In the genomic region with DNA sequence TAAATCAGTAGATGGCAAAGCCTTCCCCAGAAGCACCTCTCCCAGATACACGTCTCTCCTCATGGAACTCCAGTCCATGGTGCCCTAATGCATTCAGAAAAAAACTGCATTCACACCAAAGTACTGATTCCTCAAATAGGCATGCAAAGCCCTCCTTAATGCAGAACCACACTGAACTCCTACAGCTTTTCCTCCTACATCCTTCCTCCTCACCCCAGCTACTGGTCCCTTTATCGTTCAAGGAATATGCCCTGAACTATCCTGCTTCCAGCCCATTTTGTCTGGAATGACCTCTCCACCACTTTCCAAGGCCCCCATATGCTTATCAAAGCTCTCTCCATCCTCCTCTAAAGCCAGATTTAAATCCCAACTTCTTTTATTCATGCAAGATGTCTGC, we compare ENCODE assay signal across 19 cellular contexts. TPM values are rescaled to one million over a fixed set of nuclear protein-coding genes. Genes with fewer than 3 reads are reported as not detected.
A peak's percentile ranks its signal among the peaks of the same experiment; 100 is the strongest.
DNase-seq lines count a peak whose midpoint lies in the region; ATAC-seq and TF ChIP-seq lines count a peak whose summit lies in the region.
"Had no signal": no experiment of that assay in that cellular context is flagged by ENCODE, and none has a peak within 500 bp of the region (broad histone marks: within the 10 kb centered on the region; RNA-seq: fewer than 3 reads in every experiment).

No MANE protein-coding gene starts in this region.

- H3K9me3 ChIP-seq in H9 (ENCODE audit: control insufficient read depth, low read depth, low read length) (no peaks in the 10 kb centered on the region), SK-N-MC (ENCODE audit: low read depth, low read length) (no peaks in the 10 kb centered on the region), osteoblast (ENCODE audit: low read depth, low read length) (no peaks in the 10 kb centered on the region)
- H3K9me3 ChIP-seq: A549; BLaER1 treated with 17β-estradiol and CSF1 and Interleukin-3, amounts not matched to agents 10 nM and 100 nM; Caco-2 had no signal

- H3K27me3 ChIP-seq in H9 (ENCODE audit: insufficient read depth, low read length) (peaks cover 9% of the 10 kb centered on the region), osteoblast (ENCODE audit: insufficient read depth, low read length) (peaks cover under 1% of the 10 kb centered on the region)

- no peak overlapping the region for H2AK5ac ChIP-seq in H9 (ENCODE audit: insufficient read length, low read length)

- H3K27ac Mint-ChIP-seq in H9, result no peak overlapping the region
- H3K27ac Mint-ChIP-seq: B cell; CD4-positive, alpha-beta T cell; CD8-positive, alpha-beta T cell had no signal

- H3K4ac ChIP-seq in H9 (ENCODE audit: low read depth, low read length), result no peak overlapping the region

- H3K27ac ChIP-seq in H9 (ENCODE audit: insufficient read length, low read depth, low read length) (no peak overlapping the region), SK-N-MC (peak overlapping the region; percentile 90), osteoblast (ENCODE audit: low read depth, low read length) (no peak overlapping the region)
- H3K27ac ChIP-seq: 22Rv1; A549; BLaER1 treated with 17β-estradiol and CSF1 and Interleukin-3, amounts not matched to agents 10 nM and 100 nM; C4-2B had no signal

- TF ChIP-seq CTCF in H9 (conservative IDR thresholded peaks at IDR 0.05), result no peak
- TF ChIP-seq CTCF in osteoblast (IDR thresholded peaks at IDR 0.05; ENCODE audit: extremely low read depth, low read depth, low read length), result no peak

- no peaks in the 10 kb centered on the region for H3K23me2 ChIP-seq in H9 (ENCODE audit: insufficient read length, low read depth, low read length, poor library complexity, severe bottlenecking)

- no peaks in the 10 kb centered on the region for H3K79me2 ChIP-seq in H9 (ENCODE audit: insufficient read depth, low read length)
- H3K79me2 ChIP-seq in osteoblast (ENCODE audit: insufficient read depth, low read length), result no peaks in the 10 kb centered on the region

- no peaks in the 10 kb centered on the region for H3K79me1 ChIP-seq in H9 (ENCODE audit: insufficient read depth, low read depth, low read length, poor library complexity, severe bottlenecking)

- H3K9me3 Mint-ChIP-seq in H9, result no peaks in the 10 kb centered on the region
- H3K9me3 Mint-ChIP-seq: CD4-positive, alpha-beta T cell; CD8-positive, alpha-beta T cell had no signal

- H2BK20ac ChIP-seq in H9 (ENCODE audit: low read depth, low read length, poor library complexity, severe bottlenecking), result no peak overlapping the region

- no peak overlapping the region for H3K23ac ChIP-seq in H9 (ENCODE audit: insufficient read length, low read depth, low read length)

- no peak overlapping the region for H3K4me3 Mint-ChIP-seq in H9
- H3K4me3 Mint-ChIP-seq: B cell; CD4-positive, alpha-beta T cell; CD8-positive, alpha-beta T cell had no signal

- H3K4me1 Mint-ChIP-seq in H9, result peaks cover 19 to 20% of the 10 kb centered on the region in 2 experiments
- H3K4me1 Mint-ChIP-seq: B cell had no signal

- H2BK120ac ChIP-seq in H9 (ENCODE audit: low read depth, low read length, poor library complexity, severe bottlenecking), result no peak overlapping the region

- no peak overlapping the region for H3T11ph ChIP-seq in H9 (ENCODE audit: low read length)

- DNase-seq in H9 (no peak), SK-N-MC (ENCODE audit: low read depth, low spot score) (no peak), amniotic epithelial cell (ENCODE audit: low read depth) (peak; percentile 21), osteoblast (ENCODE audit: insufficient read length, low spot score, missing footprints) (peak; percentile 32), MV-4-11 (lab: John Stamatoyannopoulos, UW) (no peak), SIG-M5 treated with dmso at 0.1 percent for 504 hours (lab: John Stamatoyannopoulos, UW; ENCODE audit: unreplicated experiment) (no peak)
- DNase-seq: AML-193; Caco-2; Calu3; CD4-positive, alpha-beta T cell; CD8-positive, alpha-beta T cell; DMS79 treated with DMSO at 0.1 percent for 48 hours; GF-D8 had no signal

- no peak overlapping the region for H3K9ac ChIP-seq in H9 (ENCODE audit: extremely low read depth, insufficient read length, low read length)
- no peak overlapping the region for H3K9ac ChIP-seq in SK-N-MC (ENCODE audit: insufficient read length)
- H3K9ac ChIP-seq: BLaER1 treated with 17β-estradiol and CSF1 and Interleukin-3, amounts not matched to agents 10 nM and 100 nM had no signal

- no peaks in the 10 kb centered on the region; the same call in 1 of the 2 replicates for H3K4me1 ChIP-seq in H9 (ENCODE audit: insufficient read depth, low read length)
- no peaks in the 10 kb centered on the region for H3K4me1 ChIP-seq in osteoblast (ENCODE audit: insufficient read depth, low read length)
- H3K4me1 ChIP-seq: A549 had no signal

- H4K8ac ChIP-seq in H9 (replicated peaks; ENCODE audit: insufficient read length, low read depth, low read length), result no peak overlapping the region

- no peak overlapping the region for H3K14ac ChIP-seq in H9 (ENCODE audit: insufficient read depth, low read length)

- H4K5ac ChIP-seq in H9 (ENCODE audit: insufficient read length, low read depth, low read length), result no peak overlapping the region

- no peak overlapping the region for H2BK15ac ChIP-seq in H9 (ENCODE audit: low read depth, low read length)

- H4K91ac ChIP-seq in H9 (ENCODE audit: insufficient read length, low read depth, low read length), result no peak overlapping the region

- H3K4me3 ChIP-seq in SK-N-MC, result no peak overlapping the region
- H3K4me3 ChIP-seq in osteoblast (ENCODE audit: insufficient read depth, low read length), result no peak overlapping the region
- H3K4me3 ChIP-seq: A549; BLaER1 treated with 17β-estradiol and CSF1 and Interleukin-3, amounts not matched to agents 10 nM and 100 nM had no signal

- H3K4me2 ChIP-seq in H9 (ENCODE audit: insufficient read depth, insufficient read length, low read length) (no peak overlapping the region), osteoblast (ENCODE audit: insufficient read depth, low read length) (no peak overlapping the region)
- H3K4me2 ChIP-seq: A549 had no signal

- H3K18ac ChIP-seq in H9 (ENCODE audit: insufficient read length, low read depth, low read length), result peak overlapping the region; percentile 12

- no peak for ATAC-seq in HG02938 (IDR thresholded peaks at IDR 0.05; ENCODE audit: unreplicated experiment)
- ATAC-seq: A549; CD8-positive, alpha-beta T cell had no signal

- no peak overlapping the region for H2BK12ac ChIP-seq in H9 (ENCODE audit: insufficient read length, low read depth, low read length)

- H3K36me3 ChIP-seq in SK-N-MC (ENCODE audit: insufficient read depth, low read length) (no peaks in the 10 kb centered on the region), osteoblast (ENCODE audit: insufficient read depth, low read length) (peaks cover 2% of the 10 kb centered on the region)

- H2BK5ac ChIP-seq in H9 (ENCODE audit: insufficient read length, low read length), result no peak overlapping the region

- H4K20me1 ChIP-seq in H9 (ENCODE audit: control insufficient read depth, insufficient read depth, insufficient read length) (no peaks in the 10 kb centered on the region), osteoblast (ENCODE audit: insufficient read depth, low read length) (no peaks in the 10 kb centered on the region)

- WGBS in H9 (ENCODE audit: extremely low coverage, insufficient read length, low lambda C conversion rate), result no CpG with 5 or more reads among the region's 2 CpGs

- peaks cover 11% of the 10 kb centered on the region for H3K27me3 Mint-ChIP-seq in H9 (ENCODE audit: low read depth)

- H2AFZ ChIP-seq in H9 (ENCODE audit: low read length) (no peak overlapping the region), osteoblast (ENCODE audit: low read length) (no peak overlapping the region)

- no peak overlapping the region for H3K56ac ChIP-seq in H9 (ENCODE audit: insufficient read length, low read depth, low read length)

- no peaks in the 10 kb centered on the region for H3K36me3 Mint-ChIP-seq in H9 (ENCODE audit: insufficient read depth in 1 of 3, low read depth in 3 of 3)

RNA-seq across cellular contexts. Expression of gene SMUG1, which starts 21.3 kb away (rescaled TPM):
- total RNA-seq in H9 (2021) (21.7 and 23.0 TPM in 2 replicates), osteoblast (23.5 and 36.5 TPM in 2 replicates)

Comparison
In these comparisons a context has a peak if more than half of its experiments do, and no peak if none do; other contexts are left out.
1. DNase-seq: peak in amniotic epithelial cell (single experiment) and osteoblast (single experiment); none in H9 (single experiment), SK-N-MC (single experiment), MV-4-11 (single experiment) and SIG-M5 treated with dmso at 0.1 percent for 504 hours (single experiment).